ENCODE assay signal across 7 cellular contexts in genomic region chr22:41683052-41683451, GRCh38. TPM values are rescaled to one million over a fixed set of nuclear protein-coding genes. Genes with fewer than 3 reads are reported as not detected.
A peak's percentile ranks its signal among the peaks of the same experiment; 100 is the strongest.
DNase-seq lines count a peak whose midpoint lies in the region; ATAC-seq and TF ChIP-seq lines count a peak whose summit lies in the region.

No MANE protein-coding gene starts in this region.

- peaks cover 29% of the 10 kb centered on the region for H3K36me3 Mint-ChIP-seq in activated CD4-positive, alpha-beta memory T cell treated with anti-CD3 and anti-CD28 coated beads for 36 hours
- peaks cover 53% of the 10 kb centered on the region for H3K36me3 Mint-ChIP-seq in stimulated activated effector memory CD8-positive, alpha-beta T cell treated with anti-CD3 and anti-CD28 coated beads, Interleukin-12 subunit alpha, Interleukin-12 subunit beta, amount 100 ng/mL, for 72 hours

- CTCF ChIA-PET in HEK293 (lab: Yijun Ruan, JAX): interaction anchor here (0.6 to 6.5 kb wide), 6 partner anchors 14 to 1774 kb away, joined by 3 to 43 read pairs (median 4); no protein-coding TSS in a partner anchor
- CTCF ChIA-PET in activated CD4-positive, alpha-beta memory T cell treated with anti-CD3 and anti-CD28 coated beads for 36 hours (lab: Charles Lee): interaction anchor here (0.6 to 1.7 kb wide), 3 partner anchors 16 to 64 kb away, joined by 3 to 4 read pairs (median 3); no protein-coding TSS in a partner anchor

- H3K27ac ChIP-seq in HEK293 (ENCODE audit: extremely low read depth, low read depth, low read length) (peak overlapping the region; percentile 66), right cardiac atrium (ENCODE audit: low read length) (peak overlapping the region; percentile 31)

- no peak for TF ChIP-seq CTCF in HEK293 (tag by site-specific recombination; IDR thresholded peaks at IDR 0.05)

- WGBS in right cardiac atrium: 90% methylated on average over 9 of the region's 9 CpGs

- no peaks in the 10 kb centered on the region for H3K27me3 ChIP-seq in right cardiac atrium (ENCODE audit: control insufficient read depth, insufficient read depth)

- H3K36me3 ChIP-seq in HEK293 (ENCODE audit: control insufficient read depth in 2 of 2, insufficient read depth in 1 of 2, low read length in 2 of 2): peaks cover 29 to 33% of the 10 kb centered on the region in 2 experiments

- POLR2A ChIA-PET in HEK293 (lab: Yijun Ruan, JAX): interaction anchor here (0.6 kb wide), 1 partner anchor 1317 kb away, joined by 5 read pairs; no protein-coding TSS in a partner anchor
- POLR2A ChIA-PET in activated CD4-positive, alpha-beta memory T cell treated with anti-CD3 and anti-CD28 coated beads for 36 hours (lab: Charles Lee): no interaction called here

- H3K4me1 Mint-ChIP-seq in activated CD4-positive, alpha-beta memory T cell treated with anti-CD3 and anti-CD28 coated beads for 36 hours (ENCODE audit: low read depth): peaks cover 34% of the 10 kb centered on the region
- peaks cover 18% of the 10 kb centered on the region for H3K4me1 Mint-ChIP-seq in stimulated activated effector memory CD8-positive, alpha-beta T cell treated with anti-CD3 and anti-CD28 coated beads, Interleukin-12 subunit alpha, Interleukin-12 subunit beta, amount 100 ng/mL, for 72 hours

- no peaks in the 10 kb centered on the region for H3K9me3 Mint-ChIP-seq in activated CD4-positive, alpha-beta memory T cell treated with anti-CD3 and anti-CD28 coated beads for 36 hours
- H3K9me3 Mint-ChIP-seq in stimulated activated effector memory CD8-positive, alpha-beta T cell treated with anti-CD3 and anti-CD28 coated beads, Interleukin-12 subunit alpha, Interleukin-12 subunit beta, amount 100 ng/mL, for 72 hours: no peaks in the 10 kb centered on the region

- H3K27ac Mint-ChIP-seq in activated CD4-positive, alpha-beta memory T cell treated with anti-CD3 and anti-CD28 coated beads for 36 hours: peak overlapping the region; percentile 93
- peak overlapping the region; percentile 99 for H3K27ac Mint-ChIP-seq in stimulated activated effector memory CD8-positive, alpha-beta T cell treated with anti-CD3 and anti-CD28 coated beads, Interleukin-12 subunit alpha, Interleukin-12 subunit beta, amount 100 ng/mL, for 72 hours

- H3K9me3 ChIP-seq in HEK293 (ENCODE audit: control insufficient read depth, insufficient read depth, low read depth, low read length) (no peaks in the 10 kb centered on the region), right cardiac atrium (ENCODE audit: control insufficient read depth, low read length) (no peaks in the 10 kb centered on the region)

- H3K4me3 Mint-ChIP-seq in activated CD4-positive, alpha-beta memory T cell treated with anti-CD3 and anti-CD28 coated beads for 36 hours: peak overlapping the region; percentile 99
- peak overlapping the region; percentile 98 for H3K4me3 Mint-ChIP-seq in stimulated activated effector memory CD8-positive, alpha-beta T cell treated with anti-CD3 and anti-CD28 coated beads, Interleukin-12 subunit alpha, Interleukin-12 subunit beta, amount 100 ng/mL, for 72 hours

- H3K4me1 ChIP-seq in HEK293 (ENCODE audit: control insufficient read depth, insufficient read depth, low read length) (peaks cover 4% of the 10 kb centered on the region; the same call in 1 of the 2 replicates), right cardiac atrium (ENCODE audit: control insufficient read depth, insufficient read depth, low read length) (peaks cover 3% of the 10 kb centered on the region)

- no peak for ATAC-seq in right cardiac atrium
- ATAC-seq in stimulated activated effector memory CD8-positive, alpha-beta T cell treated with anti-CD3 and anti-CD28 coated beads, Interleukin-12 subunit alpha, Interleukin-12 subunit beta, amount 100 ng/mL, for 72 hours: no peak

- intact Hi-C loops in activated CD4-positive, alpha-beta memory T cell treated with anti-CD3 and anti-CD28 coated beads for 36 hours (cut with micrococcal nuclease): no loop called here
- intact Hi-C loops in right cardiac atrium (cut with DNase I): no loop called here

- H3K4me3 ChIP-seq in HEK293 (ENCODE audit: low read depth, low read length) (peak overlapping the region; percentile 81), right cardiac atrium (ENCODE audit: low read length) (peak overlapping the region; percentile 52)

- H3K27me3 Mint-ChIP-seq in activated CD4-positive, alpha-beta memory T cell treated with anti-CD3 and anti-CD28 coated beads for 36 hours: no peaks in the 10 kb centered on the region

- no peak for DNase-seq in activated CD4-positive, alpha-beta memory T cell treated with anti-CD3 and anti-CD28 coated beads for 36 hours
- no peak for DNase-seq in right cardiac atrium
- DNase-seq in stimulated activated effector memory CD8-positive, alpha-beta T cell treated with anti-CD3 and anti-CD28 coated beads, Interleukin-12 subunit alpha, Interleukin-12 subunit beta, amount 100 ng/mL, for 72 hours (ENCODE audit: low spot score in 2 of 2): no peak
- no peak for DNase-seq in DMS79 (lab: John Stamatoyannopoulos, UW)
- no peak for DNase-seq in CD1c-positive myeloid dendritic cell (ENCODE audit: extremely low spot score)
- no peak for DNase-seq in SKM-1 (lab: John Stamatoyannopoulos, UW; ENCODE audit: unreplicated experiment)

TF ChIP-seq in HEK293, 187 proteins besides CTCF, POLR2A, EP300 and RAD21 (continues in another document):
- TF ChIP-seq ZNF16 (tag by site-specific recombination; IDR thresholded peaks at IDR 0.05; ENCODE audit: low read depth): no peak
- TF ChIP-seq ZBTB17 (tag by site-specific recombination; IDR thresholded peaks at IDR 0.05): no peak
- no peak for TF ChIP-seq ZNF48 (tag by site-specific recombination; IDR thresholded peaks at IDR 0.05)
- no peak for TF ChIP-seq WT1 (tag by site-specific recombination; IDR thresholded peaks at IDR 0.05)
- TF ChIP-seq FEZF1 (tag by site-specific recombination; IDR thresholded peaks at IDR 0.05): no peak
- TF ChIP-seq KLF9 (tag by site-specific recombination; IDR thresholded peaks at IDR 0.05; ENCODE audit: low read depth): no peak
- TF ChIP-seq ZNF571 (tag by site-specific recombination; IDR thresholded peaks at IDR 0.05): no peak
- TF ChIP-seq ZNF211 (tag by site-specific recombination; IDR thresholded peaks at IDR 0.05; ENCODE audit: low read depth): no peak
- TF ChIP-seq, protein P1, sequence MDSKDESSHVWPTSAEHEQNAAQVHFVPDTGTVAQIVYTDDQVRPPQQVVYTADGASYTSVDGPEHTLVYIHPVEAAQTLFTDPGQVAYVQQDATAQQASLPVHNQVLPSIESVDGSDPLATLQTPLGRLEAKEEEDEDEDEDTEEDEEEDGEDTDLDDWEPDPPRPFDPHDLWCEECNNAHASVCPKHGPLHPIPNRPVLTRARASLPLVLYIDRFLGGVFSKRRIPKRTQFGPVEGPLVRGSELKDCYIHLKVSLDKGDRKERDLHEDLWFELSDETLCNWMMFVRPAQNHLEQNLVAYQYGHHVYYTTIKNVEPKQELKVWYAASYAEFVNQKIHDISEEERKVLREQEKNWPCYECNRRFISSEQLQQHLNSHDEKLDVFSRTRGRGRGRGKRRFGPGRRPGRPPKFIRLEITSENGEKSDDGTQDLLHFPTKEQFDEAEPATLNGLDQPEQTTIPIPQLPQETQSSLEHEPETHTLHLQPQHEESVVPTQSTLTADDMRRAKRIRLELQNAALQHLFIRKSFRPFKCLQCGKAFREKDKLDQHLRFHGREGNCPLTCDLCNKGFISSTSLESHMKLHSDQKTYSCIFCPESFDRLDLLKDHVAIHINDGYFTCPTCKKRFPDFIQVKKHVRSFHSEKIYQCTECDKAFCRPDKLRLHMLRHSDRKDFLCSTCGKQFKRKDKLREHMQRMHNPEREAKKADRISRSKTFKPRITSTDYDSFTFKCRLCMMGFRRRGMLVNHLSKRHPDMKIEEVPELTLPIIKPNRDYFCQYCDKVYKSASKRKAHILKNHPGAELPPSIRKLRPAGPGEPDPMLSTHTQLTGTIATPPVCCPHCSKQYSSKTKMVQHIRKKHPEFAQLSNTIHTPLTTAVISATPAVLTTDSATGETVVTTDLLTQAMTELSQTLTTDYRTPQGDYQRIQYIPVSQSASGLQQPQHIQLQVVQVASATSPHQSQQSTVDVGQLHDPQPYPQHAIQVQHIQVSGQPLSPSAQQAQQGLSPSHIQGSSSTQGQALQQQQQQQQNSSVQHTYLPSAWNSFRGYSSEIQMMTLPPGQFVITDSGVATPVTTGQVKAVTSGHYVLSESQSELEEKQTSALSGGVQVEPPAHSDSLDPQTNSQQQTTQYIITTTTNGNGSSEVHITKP (tag by site-specific recombination; IDR thresholded peaks at IDR 0.05): no peak
- TF ChIP-seq ZNF391 (tag by site-specific recombination; IDR thresholded peaks at IDR 0.05; ENCODE audit: borderline replicate concordance, low read depth): no peak
- no peak for TF ChIP-seq ZNF341 (tag by site-specific recombination; IDR thresholded peaks at IDR 0.05; ENCODE audit: low read depth)

RNA-seq across cellular contexts. Expression of gene SNU13, which starts 5.6 kb away (rescaled TPM):
- 100 to 1,000 TPM; 236 to 242 TPM for total RNA-seq in activated CD4-positive, alpha-beta memory T cell treated with anti-CD3 and anti-CD28 coated beads for 36 hours
- 100 to 1,000 TPM; 195 to 233 (median 216) TPM for total RNA-seq in right cardiac atrium
- 246 TPM for polyA plus RNA-seq in right cardiac atrium

RNA-seq across cellular contexts. Expression of gene MEI1, which starts 16.3 kb away (rescaled TPM):
- 10 to 100 TPM; 51.3 to 52.3 TPM for total RNA-seq in activated CD4-positive, alpha-beta memory T cell treated with anti-CD3 and anti-CD28 coated beads for 36 hours
- total RNA-seq in right cardiac atrium: 1 to 10 TPM in 2 of 4 donors, under 1 TPM in 2; 0.64 to 1.3 (median 1.1) TPM
- 0.34 TPM for polyA plus RNA-seq in right cardiac atrium

Comparison
In these comparisons a context has a peak if more than half of its experiments do, and no peak if none do; other contexts are left out.
1. RNA of gene MEI1, which starts 16.3 kb away (total RNA-seq): 51.3 to 52.3 TPM in activated CD4-positive, alpha-beta memory T cell treated with anti-CD3 and anti-CD28 coated beads for 36 hours; 0.64 to 1.3 TPM in right cardiac atrium; every median in the first group is over 10 times any median in the second.